In genomic region chr9:40992472-40992821, GRCh38 we compare ENCODE assay signal across 8 cellular contexts.
DNase-seq lines count a peak whose midpoint lies in the region; ATAC-seq, FAIRE-seq and TF ChIP-seq lines count a peak whose summit lies in the region.
"Not testable (repeated sequence)": the region's sequence is repeated elsewhere in the genome, so short reads cannot be mapped to it uniquely, and the experiment has no call there.

No MANE protein-coding gene starts in this region.

- peak overlapping the region; percentile 36 for H3K4me2 ChIP-seq in HepG2 (ENCODE audit: low read depth, low read length)

- H3K36me3 ChIP-seq in HepG2 (replicated peaks in 1 of 2; ENCODE audit: control insufficient read depth in 1 of 2, insufficient read depth in 2 of 2, low read length in 2 of 2), result not testable (repeated sequence)

- not testable (repeated sequence) for H3K27me3 Mint-ChIP-seq in activated CD8-positive, alpha-beta T cell treated with anti-CD3 and anti-CD28 coated beads, Interleukin-2, amount 10 ng/mL, durations not matched to agents 7 days and 5 days (ENCODE audit: low read depth)

- not testable (repeated sequence) for H3K9me3 Mint-ChIP-seq in activated CD8-positive, alpha-beta T cell treated with anti-CD3 and anti-CD28 coated beads, Interleukin-2, amount 10 ng/mL, durations not matched to agents 7 days and 5 days (ENCODE audit: insufficient read depth)

- not testable (repeated sequence) for H3K79me2 ChIP-seq in HepG2 (ENCODE audit: insufficient read depth, low read length)

- 5% methylated on average over 18 of the region's 25 CpGs for WGBS in HepG2 (ENCODE audit: low lambda C conversion rate)

- H3K9ac ChIP-seq in HepG2 (ENCODE audit: insufficient read depth, low read depth, low read length), result peak overlapping the region; percentile 77

- TF ChIP-seq POLR2A in HepG2 (IDR thresholded peaks at IDR 0.05; ENCODE audit: insufficient read depth in 1 of 2, low read depth in 2 of 2, low read length in 2 of 2), result not testable (repeated sequence)

- POLR2A ChIA-PET in AG04449 (lab: Yijun Ruan, JAX), result interaction anchor here (1.4 kb wide), 1 partner anchor 83 kb away, joined by 9 read pairs; no protein-coding TSS in a partner anchor
- POLR2A ChIA-PET in activated CD8-positive, alpha-beta T cell treated with anti-CD3 and anti-CD28 coated beads, Interleukin-2, amount 10 ng/mL, durations not matched to agents 7 days and 5 days (lab: Charles Lee), result interaction anchor here (1.7 kb wide), 1 partner anchor 8 kb away, joined by 11 read pairs; no protein-coding TSS in a partner anchor
- POLR2A ChIA-PET in HepG2 (lab: Yijun Ruan, JAX), result interaction anchor here (1.0 kb wide), 1 partner anchor 16 kb away, joined by 3 read pairs; no protein-coding TSS in a partner anchor

- H3K4me1 Mint-ChIP-seq in activated CD8-positive, alpha-beta T cell treated with anti-CD3 and anti-CD28 coated beads, Interleukin-2, amount 10 ng/mL, durations not matched to agents 7 days and 5 days (ENCODE audit: low read depth), result peaks cover 29% of the 10 kb centered on the region

- not testable (repeated sequence) for TF ChIP-seq EP300 in HepG2 (IDR thresholded peaks at IDR 0.05; ENCODE audit: low read depth in 2 of 2, low read length in 2 of 2); HepG2 (CRISPR knock-in tag; IDR thresholded peaks at IDR 0.05; ENCODE audit: borderline replicate concordance)

- not testable (repeated sequence) for H3K4me3 Mint-ChIP-seq in activated CD8-positive, alpha-beta T cell treated with anti-CD3 and anti-CD28 coated beads, Interleukin-2, amount 10 ng/mL, durations not matched to agents 7 days and 5 days

- not testable (repeated sequence) for FAIRE-seq in HepG2 (lab: Jason Lieb, UNC)

- not testable (repeated sequence) for H3K27me3 ChIP-seq in HL-60 (ENCODE audit: insufficient read depth, poor library complexity, severe bottlenecking); HepG2 (ENCODE audit: control insufficient read depth in 1 of 2, insufficient read depth in 2 of 2, low read length in 2 of 2)

- in situ Hi-C loops in HepG2 (cut with HindIII; ENCODE audit: extremely low pct_ligation_motif_present, low pct_unique_long_range_greater_than_20kb), result not testable (repeated sequence)

- H3K27ac ChIP-seq in HL-60 (replicated peaks) (peak overlapping the region; percentile 84), HepG2 (ENCODE audit: extremely low read length, insufficient read depth, low read length) (peak overlapping the region; percentile 67)

- not testable (repeated sequence) for H3K9me3 ChIP-seq in HepG2 (ENCODE audit: low read length)

- not testable (repeated sequence) for H3K27ac Mint-ChIP-seq in activated CD8-positive, alpha-beta T cell treated with anti-CD3 and anti-CD28 coated beads, Interleukin-2, amount 10 ng/mL, durations not matched to agents 7 days and 5 days

- H3K36me3 Mint-ChIP-seq in activated CD8-positive, alpha-beta T cell treated with anti-CD3 and anti-CD28 coated beads, Interleukin-2, amount 10 ng/mL, durations not matched to agents 7 days and 5 days (ENCODE audit: low read depth), result peaks cover 28% of the 10 kb centered on the region

- not testable (repeated sequence) for DNase-seq in AG04449 (ENCODE audit: low read depth, low spot score); HFF-Myc (ENCODE audit: extremely low read depth, low read depth); HL-60 (ENCODE audit: low read depth in 1 of 2, low spot score in 1 of 2); activated CD8-positive, alpha-beta T cell treated with anti-CD3 and anti-CD28 coated beads, Interleukin-2, amount 10 ng/mL, durations not matched to agents 7 days and 5 days; epithelial cell of proximal tubule (ENCODE audit: low read depth); HepG2 (ENCODE audit: low spot score); skeletal muscle cell (ENCODE audit: low read depth)

- peak overlapping the region; percentile 99 for H3K4me3 ChIP-seq in AG04449 (ENCODE audit: low read depth, low read length)
- peak overlapping the region; percentile 83 for H3K4me3 ChIP-seq in HFF-Myc (replicated peaks; ENCODE audit: low read depth, low read length)
- H3K4me3 ChIP-seq in HL-60 (replicated peaks; ENCODE audit: insufficient read depth, low read length), result peak overlapping the region; percentile 94
- peak overlapping the region; percentile 59 for H3K4me3 ChIP-seq in epithelial cell of proximal tubule (ENCODE audit: low read depth, low read length)
- peak overlapping the region; percentile 76 to 97 (median 90) for H3K4me3 ChIP-seq in HepG2 (replicated peaks in 1 of 3; ENCODE audit: insufficient read depth in 1 of 3, low read depth in 2 of 3, low read length in 3 of 3)
- peak overlapping the region; percentile 79 for H3K4me3 ChIP-seq in skeletal muscle cell (ENCODE audit: low read depth, low read length)

- TF ChIP-seq CTCF in AG04449 (IDR thresholded peaks at IDR 0.05; ENCODE audit: insufficient read depth, low read length, missing control alignments); HFF-Myc (IDR thresholded peaks at IDR 0.05; ENCODE audit: low read depth, low read length, missing control alignments); HL-60 (IDR thresholded peaks at IDR 0.05; ENCODE audit: insufficient read depth, low read length); epithelial cell of proximal tubule (conservative IDR thresholded peaks at IDR 0.05; ENCODE audit: low read depth, low read length); HepG2 (CRISPR knock-in tag; IDR thresholded peaks at IDR 0.05): not testable (repeated sequence)

- H4K20me1 ChIP-seq in HepG2 (ENCODE audit: insufficient read depth, low read length), result not testable (repeated sequence)

- peaks cover 20% of the 10 kb centered on the region for H3K4me1 ChIP-seq in HepG2 (ENCODE audit: insufficient read depth, low read length)

- BruUV-seq in HepG2 (replicated peaks; lab: Mats Ljungman, UMichigan), result TSS peak; percentile 74

- ATAC-seq in GM18867 (IDR thresholded peaks at IDR 0.05; ENCODE audit: unreplicated experiment) (peak; percentile 41), HepG2 (peak; percentile 61)
- ATAC-seq in activated CD8-positive, alpha-beta T cell treated with anti-CD3 and anti-CD28 coated beads, Interleukin-2, amount 10 ng/mL, durations not matched to agents 7 days and 5 days, result peak; percentile 9

- intact Hi-C loops in HepG2 (cut with micrococcal nuclease; ENCODE audit: unreplicated experiment), result not testable (repeated sequence)

- not testable (repeated sequence) for H2AFZ ChIP-seq in HepG2 (ENCODE audit: low read length)

- not testable (repeated sequence) for TF ChIP-seq RAD21 in HepG2 (CRISPR knock-in tag; IDR thresholded peaks at IDR 0.05)

- CTCF ChIA-PET in AG04449 (lab: Yijun Ruan, JAX), result interaction anchor here (1.0 to 2.6 kb wide), 4 partner anchors 8 to 95 kb away, joined by 3 to 11 read pairs (median 6); no protein-coding TSS in a partner anchor
- CTCF ChIA-PET in activated CD8-positive, alpha-beta T cell treated with anti-CD3 and anti-CD28 coated beads, Interleukin-2, amount 10 ng/mL, durations not matched to agents 7 days and 5 days (lab: Charles Lee), result interaction anchor here (1.0 kb wide), 1 partner anchor 95 kb away, joined by 3 read pairs; no protein-coding TSS in a partner anchor
- CTCF ChIA-PET in HepG2 (lab: Yijun Ruan, JAX; ENCODE audit: low intra/inter-chr PET ratio, low total read pairs), result not testable (repeated sequence)

TF ChIP-seq in HepG2, 621 proteins besides CTCF, POLR2A, EP300 and RAD21 (continues in another document):
- TF ChIP-seq ZNF615 (CRISPR knock-in tag; IDR thresholded peaks at IDR 0.05; ENCODE audit: borderline replicate concordance) (peak; percentile 3; the same call in 1 of the 2 replicates), ZNF343 (CRISPR knock-in tag; IDR thresholded peaks at IDR 0.05) (peak; percentile 22), ZNF780A (CRISPR knock-in tag; IDR thresholded peaks at IDR 0.05) (0 out of 2 replicates have a peak, but pooled peaks have one; percentile 17), RNF219 (CRISPR knock-in tag; IDR thresholded peaks at IDR 0.05) (peak; percentile 73; the same call in 1 of the 2 replicates), ZNF512B (CRISPR knock-in tag; IDR thresholded peaks at IDR 0.05; ENCODE audit: borderline replicate concordance) (0 out of 2 replicates have a peak, but pooled peaks have one; percentile 42)

Comparison
In these comparisons a context has a peak if more than half of its experiments do, and no peak if none do; other contexts are left out.
1. ATAC-seq: peak in every context shown above with its lines; median percentile 61 in HepG2; 41 in GM18867; 9 in activated CD8-positive, alpha-beta T cell treated with anti-CD3 and anti-CD28 coated beads, Interleukin-2, amount 10 ng/mL, durations not matched to agents 7 days and 5 days.